14 cellular contexts compared by ENCODE assay signal in genomic region chr12:18546399-18546798, GRCh38.
DNase-seq lines count a peak whose midpoint lies in the region; ATAC-seq, FAIRE-seq and TF ChIP-seq lines count a peak whose summit lies in the region.
"Had no signal": no experiment of that assay in that cellular context is flagged by ENCODE, and none has a peak within 500 bp of the region (broad histone marks: within the 10 kb centered on the region; RNA-seq: fewer than 3 reads in every experiment).

No MANE protein-coding gene starts in this region.

- no peaks in the 10 kb centered on the region for H3K36me3 ChIP-seq in HepG2 (replicated peaks in 1 of 2; ENCODE audit: control insufficient read depth in 1 of 2, insufficient read depth in 2 of 2, low read length in 2 of 2)
- H3K36me3 ChIP-seq in mucosa of descending colon (ENCODE audit: low read depth), result no peaks in the 10 kb centered on the region

- H4K20me1 ChIP-seq in HepG2 (ENCODE audit: insufficient read depth, low read length), result no peaks in the 10 kb centered on the region

- H3K9me3 ChIP-seq in HepG2 (ENCODE audit: low read length) (no peaks in the 10 kb centered on the region), mucosa of descending colon (no peaks in the 10 kb centered on the region)

- DNase-seq in DMS53 (lab: John Stamatoyannopoulos, UW), result peak; percentile 94
- DNase-seq in NCI-H1105 treated with DMSO at 0.1 percent for 48 hours (lab: John Stamatoyannopoulos, UW), result peak; percentile 65
- peak; percentile 70 to 77 for DNase-seq in cardiac fibroblast (ENCODE audit: low read depth in 2 of 2)
- DNase-seq in HepG2 (ENCODE audit: low spot score), result peak; percentile 18
- DNase-seq in mucosa of descending colon, result no peak
- no peak for DNase-seq in activated CD8-positive, alpha-beta memory T cell treated with anti-CD3 and anti-CD28 coated beads, Interleukin-2, amount 10 ng/mL, durations not matched to agents 7 days and 5 days
- DNase-seq: activated CD4-positive, alpha-beta T cell treated with anti-CD3 and anti-CD28 coated beads, Interleukin-2, amount 50 U/mL, for 1 hour; activated gamma-delta T cell; NCI-H2029; stimulated activated naive B cell treated with anti-CD40 and anti-IgM and Interleukin-4, amounts not matched to agents 10 μg/mL and 1 μg/mL and 100 μg/mL, for 72 hours had no signal

- H3K9me3 Mint-ChIP-seq in activated CD8-positive, alpha-beta memory T cell treated with anti-CD3 and anti-CD28 coated beads, Interleukin-2, amount 10 ng/mL, durations not matched to agents 7 days and 5 days (ENCODE audit: low read depth), result peaks cover 3% of the 10 kb centered on the region
- H3K9me3 Mint-ChIP-seq: stimulated activated naive B cell treated with anti-CD40 and anti-IgM and Interleukin-4, amounts not matched to agents 10 μg/mL and 1 μg/mL and 100 μg/mL, for 72 hours had no signal

- TF ChIP-seq RAD21 in HepG2 (CRISPR knock-in tag; IDR thresholded peaks at IDR 0.05), result no peak

- H3K27me3 ChIP-seq in HepG2 (ENCODE audit: control insufficient read depth in 1 of 2, insufficient read depth in 2 of 2, low read length in 2 of 2), result 0 out of 5 replicates have a peak, but pooled peaks cover 0 to 3% of the 10 kb centered on the region in 2 experiments

- H3K4me1 Mint-ChIP-seq in activated CD8-positive, alpha-beta memory T cell treated with anti-CD3 and anti-CD28 coated beads, Interleukin-2, amount 10 ng/mL, durations not matched to agents 7 days and 5 days, result no peaks in the 10 kb centered on the region
- H3K4me1 Mint-ChIP-seq: stimulated activated naive B cell treated with anti-CD40 and anti-IgM and Interleukin-4, amounts not matched to agents 10 μg/mL and 1 μg/mL and 100 μg/mL, for 72 hours had no signal

- TF ChIP-seq EP300 in HepG2 (IDR thresholded peaks at IDR 0.05; ENCODE audit: low read depth in 2 of 2, low read length in 2 of 2), result no peak
- TF ChIP-seq EP300 in HepG2 (CRISPR knock-in tag; IDR thresholded peaks at IDR 0.05; ENCODE audit: borderline replicate concordance), result no peak

- no peaks in the 10 kb centered on the region for H3K27me3 Mint-ChIP-seq in activated CD8-positive, alpha-beta memory T cell treated with anti-CD3 and anti-CD28 coated beads, Interleukin-2, amount 10 ng/mL, durations not matched to agents 7 days and 5 days
- H3K27me3 Mint-ChIP-seq: stimulated activated naive B cell treated with anti-CD40 and anti-IgM and Interleukin-4, amounts not matched to agents 10 μg/mL and 1 μg/mL and 100 μg/mL, for 72 hours had no signal

- H2AFZ ChIP-seq in HepG2 (ENCODE audit: low read length), result no peak overlapping the region

- H3K36me3 Mint-ChIP-seq in activated CD8-positive, alpha-beta memory T cell treated with anti-CD3 and anti-CD28 coated beads, Interleukin-2, amount 10 ng/mL, durations not matched to agents 7 days and 5 days, result no peaks in the 10 kb centered on the region
- H3K36me3 Mint-ChIP-seq: stimulated activated naive B cell treated with anti-CD40 and anti-IgM and Interleukin-4, amounts not matched to agents 10 μg/mL and 1 μg/mL and 100 μg/mL, for 72 hours had no signal

- H3K4me1 ChIP-seq in HepG2 (ENCODE audit: insufficient read depth, low read length), result 0 out of 2 replicates have a peak, but pooled peaks cover 6% of the 10 kb centered on the region
- H3K4me1 ChIP-seq in mucosa of descending colon (ENCODE audit: low read depth), result no peaks in the 10 kb centered on the region

- H3K27ac ChIP-seq in HepG2 (ENCODE audit: extremely low read length, insufficient read depth, low read length), result no peak overlapping the region
- H3K27ac ChIP-seq: C4-2B had no signal

- no peak overlapping the region for H3K4me3 Mint-ChIP-seq in activated CD8-positive, alpha-beta memory T cell treated with anti-CD3 and anti-CD28 coated beads, Interleukin-2, amount 10 ng/mL, durations not matched to agents 7 days and 5 days
- H3K4me3 Mint-ChIP-seq: stimulated activated naive B cell treated with anti-CD40 and anti-IgM and Interleukin-4, amounts not matched to agents 10 μg/mL and 1 μg/mL and 100 μg/mL, for 72 hours had no signal

- in situ Hi-C loops in HepG2 (cut with HindIII; ENCODE audit: extremely low pct_ligation_motif_present, low pct_unique_long_range_greater_than_20kb), result no loop called here

- CTCF ChIA-PET in HepG2 (lab: Yijun Ruan, JAX; ENCODE audit: low intra/inter-chr PET ratio, low total read pairs), result no interaction called here
- CTCF ChIA-PET in activated CD8-positive, alpha-beta memory T cell treated with anti-CD3 and anti-CD28 coated beads, Interleukin-2, amount 10 ng/mL, durations not matched to agents 7 days and 5 days (lab: Charles Lee), result no interaction called here

- no peak overlapping the region for H3K4me3 ChIP-seq in cardiac fibroblast (replicated peaks in 1 of 2; ENCODE audit: low read depth in 2 of 2, low read length in 2 of 2)
- H3K4me3 ChIP-seq in HepG2 (replicated peaks in 1 of 3; ENCODE audit: insufficient read depth in 1 of 3, low read depth in 2 of 3, low read length in 3 of 3), result no peak overlapping the region
- H3K4me3 ChIP-seq in mucosa of descending colon, result no peak overlapping the region

- BruUV-seq in HepG2 (replicated peaks; lab: Mats Ljungman, UMichigan), result no TSS peak

- intact Hi-C loops in HepG2 (cut with micrococcal nuclease; ENCODE audit: unreplicated experiment) (no loop called here), mucosa of descending colon (cut with DNase I, micrococcal nuclease) (no loop called here)

- H3K4me2 ChIP-seq in HepG2 (ENCODE audit: low read depth, low read length), result no peak overlapping the region

- H3K79me2 ChIP-seq in HepG2 (ENCODE audit: insufficient read depth, low read length), result no peaks in the 10 kb centered on the region

- POLR2A ChIA-PET in HepG2 (lab: Yijun Ruan, JAX), result no interaction called here

- peak; percentile 15 for FAIRE-seq in HepG2 (lab: Jason Lieb, UNC)
- FAIRE-seq: frontal cortex had no signal

- TF ChIP-seq CTCF in cardiac fibroblast (IDR thresholded peaks at IDR 0.05; ENCODE audit: low read depth, low read length) (no peak), HepG2 (CRISPR knock-in tag; IDR thresholded peaks at IDR 0.05) (no peak), mucosa of descending colon (IDR thresholded peaks at IDR 0.05) (no peak)

- H3K27ac Mint-ChIP-seq in activated CD8-positive, alpha-beta memory T cell treated with anti-CD3 and anti-CD28 coated beads, Interleukin-2, amount 10 ng/mL, durations not matched to agents 7 days and 5 days, result no peak overlapping the region
- H3K27ac Mint-ChIP-seq: stimulated activated naive B cell treated with anti-CD40 and anti-IgM and Interleukin-4, amounts not matched to agents 10 μg/mL and 1 μg/mL and 100 μg/mL, for 72 hours had no signal

- H3K9ac ChIP-seq in HepG2 (ENCODE audit: insufficient read depth, low read depth, low read length), result no peak overlapping the region

- WGBS in HepG2 (ENCODE audit: low lambda C conversion rate), result 12% methylated on average over 1 of the region's 1 CpG

- no peak for TF ChIP-seq POLR2A in HepG2 (IDR thresholded peaks at IDR 0.05; ENCODE audit: insufficient read depth in 1 of 2, low read depth in 2 of 2, low read length in 2 of 2)

- ATAC-seq in HepG2, result no peak; the same call in 2 of the 3 replicates
- ATAC-seq in GM21529 (IDR thresholded peaks at IDR 0.05; ENCODE audit: unreplicated experiment), result no peak
- ATAC-seq in HG02763 (IDR thresholded peaks at IDR 0.05; ENCODE audit: unreplicated experiment), result no peak
- ATAC-seq in mucosa of descending colon, result no peak
- ATAC-seq in activated CD8-positive, alpha-beta memory T cell treated with anti-CD3 and anti-CD28 coated beads, Interleukin-2, amount 10 ng/mL, durations not matched to agents 7 days and 5 days, result no peak
- ATAC-seq: stimulated activated naive B cell treated with anti-CD40 and anti-IgM and Interleukin-4, amounts not matched to agents 10 μg/mL and 1 μg/mL and 100 μg/mL, for 72 hours had no signal

TF ChIP-seq in HepG2, 621 proteins besides CTCF, POLR2A, EP300 and RAD21:
- no peak for TF ChIP-seq NR2F2 (IDR thresholded peaks at IDR 0.05; ENCODE audit: borderline replicate concordance, low read depth)
- no peak for TF ChIP-seq KDM5A (IDR thresholded peaks at IDR 0.05; ENCODE audit: borderline replicate concordance, low read length)
- peak; percentile 58; the same call in 1 of the 2 replicates for TF ChIP-seq CEBPB (IDR thresholded peaks at IDR 0.05; ENCODE audit: borderline replicate concordance, low read depth, low read length)
- TF ChIP-seq RNF219 (CRISPR knock-in tag; IDR thresholded peaks at IDR 0.05), result no peak

Comparison
In these comparisons a context has a peak if more than half of its experiments do, and no peak if none do; other contexts are left out.
1. DNase-seq: peak in DMS53 (single experiment), NCI-H1105 treated with DMSO at 0.1 percent for 48 hours (single experiment), cardiac fibroblast (2 of 2) and HepG2 (single experiment); none in mucosa of descending colon (0 of 3) and activated CD8-positive, alpha-beta memory T cell treated with anti-CD3 and anti-CD28 coated beads, Interleukin-2, amount 10 ng/mL, durations not matched to agents 7 days and 5 days (single experiment).